In genomic region chr2:48328159-48328816, GRCh38 we compare ENCODE assay signal across 8 cellular contexts. TPM values are rescaled to one million over a fixed set of nuclear protein-coding genes. Genes with fewer than 3 reads are reported as not detected.
DNase-seq lines count a peak whose midpoint lies in the region; ATAC-seq and TF ChIP-seq lines count a peak whose summit lies in the region.

No MANE protein-coding gene starts in this region.

- H3K4me1 ChIP-seq in colonic mucosa (no peaks in the 10 kb centered on the region), heart right ventricle (peaks cover 0 to 79% (median 27%) of the 10 kb centered on the region in 9 donors)

- H3K4me1 Mint-ChIP-seq in naive B cell = peaks cover 45 to 71% (median 48%) of the 10 kb centered on the region in 3 donors

- no peaks in the 10 kb centered on the region for H3K9me3 ChIP-seq in colonic mucosa
- H3K9me3 ChIP-seq in heart right ventricle = no peaks in the 10 kb centered on the region

- ATAC-seq in GM18867 (IDR thresholded peaks at IDR 0.05; ENCODE audit: unreplicated experiment) (peak; percentile 59), GM21717 (IDR thresholded peaks at IDR 0.05; ENCODE audit: unreplicated experiment) (peak; percentile 54), HG03521 (IDR thresholded peaks at IDR 0.05; ENCODE audit: unreplicated experiment) (peak; percentile 60), naive B cell (ENCODE audit: low read depth in 2 of 2) (peak in 1 of 2 donors; percentile 51), HG02763 (IDR thresholded peaks at IDR 0.05; ENCODE audit: unreplicated experiment) (no peak), heart right ventricle (no peak)

- H3K36me3 ChIP-seq in colonic mucosa = no peaks in the 10 kb centered on the region
- H3K36me3 ChIP-seq in heart right ventricle = no peaks in the 10 kb centered on the region

- no peaks in the 10 kb centered on the region for H3K27me3 Mint-ChIP-seq in naive B cell

- H3K27ac ChIP-seq in colonic mucosa (no peak overlapping the region), heart right ventricle (peak overlapping the region in 1 of 10 donors; percentile 70)

- DNase-seq in naive B cell (no peak), colonic mucosa (no peak), heart right ventricle (no peak), SK-N-DZ (ENCODE audit: low spot score) (no peak)

- peak overlapping the region in 6 of 8 donors; percentile 4 to 35 (median 16) for H3K4me3 Mint-ChIP-seq in naive B cell

- peak overlapping the region in 3 of 6 donors; percentile 56 to 77 (median 57) for H3K27ac Mint-ChIP-seq in naive B cell

- WGBS in heart right ventricle, 2 donors = 74 to 88% methylated on average over 3 of the region's 3 CpGs

- peaks cover 0 to 2% of the 10 kb centered on the region in 2 donors for H3K36me3 Mint-ChIP-seq in naive B cell

- H3K9ac ChIP-seq in colonic mucosa (ENCODE audit: low read depth in 2 of 2, low read length in 2 of 2) = no peak overlapping the region

- H3K4me3 ChIP-seq in colonic mucosa (no peak overlapping the region), heart right ventricle (no peak overlapping the region)

- TF ChIP-seq CTCF in colonic mucosa (IDR thresholded peaks at IDR 0.05) (no peak), heart right ventricle (IDR thresholded peaks at IDR 0.05) (no peak)

- intact Hi-C loops in colonic mucosa (cut with DNase I) = no loop called here
- intact Hi-C loops in heart right ventricle (cut with DNase I) = no loop called here

- peaks cover 0 to 3% (median 3%) of the 10 kb centered on the region in 7 donors for H3K9me3 Mint-ChIP-seq in naive B cell

- H3K27me3 ChIP-seq in colonic mucosa (no peaks in the 10 kb centered on the region), heart right ventricle (no peaks in the 10 kb centered on the region)

RNA-seq across cellular contexts. Expression of gene FOXN2, which starts 13.8 kb away (rescaled TPM):
- polyA plus RNA-seq in naive B cell (ENCODE audit: low read depth in 6 of 6) (10 to 100 TPM; 14.6 to 57.6 (median 50.1) TPM), heart right ventricle (1 to 10 TPM; 2.5 to 2.7 TPM)
- total RNA-seq in colonic mucosa (10 to 100 TPM; 14.1 to 20.3 TPM), heart right ventricle (10 to 100 TPM in 6 of 10 donors, 1 to 10 TPM in 4; 9.3 to 14.1 (median 10.6) TPM)
- polyA plus RNA-seq in SK-N-DZ (2014; cell fraction: cytosol; rRNA removed) = 23.6 and 25.8 TPM in 2 replicates
- 24.9 and 31.4 TPM in 2 replicates for polyA plus RNA-seq in SK-N-DZ (2014; cell fraction: nucleus; rRNA removed)

Comparison
In these comparisons a context has a peak if more than half of its experiments do, and no peak if none do; other contexts are left out.
1. ATAC-seq: peak in GM18867 (single experiment), GM21717 (single experiment) and HG03521 (single experiment); none in HG02763 (single experiment) and heart right ventricle (0 of 8).